9 cellular contexts compared by ENCODE assay signal in the genomic region with DNA sequence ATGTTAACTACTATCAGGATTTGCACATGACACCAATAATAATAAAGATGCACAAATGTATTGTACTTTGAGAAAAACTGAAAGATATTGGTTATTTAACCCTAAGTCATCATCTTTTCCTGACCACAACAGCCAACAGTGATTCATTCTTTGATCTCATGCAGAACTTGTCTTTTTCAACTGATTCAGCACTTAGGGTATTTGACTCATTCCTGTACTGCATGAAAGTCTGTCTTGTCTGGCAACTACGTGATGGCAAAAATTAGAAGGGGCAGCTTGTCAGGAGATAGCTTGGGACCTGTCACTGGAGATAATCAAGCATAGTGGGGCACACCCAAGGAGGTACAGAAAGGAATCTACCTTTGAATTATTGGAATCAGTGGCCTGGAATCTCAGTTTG.
DNase-seq lines count a peak whose midpoint lies in the region; ATAC-seq, FAIRE-seq and TF ChIP-seq lines count a peak whose summit lies in the region.
"Had no signal": no experiment of that assay in that cellular context is flagged by ENCODE, and none has a peak within 500 bp of the region (broad histone marks: within the 10 kb centered on the region; RNA-seq: fewer than 3 reads in every experiment).

No MANE protein-coding gene starts in this region.

- H3K9me3 ChIP-seq in AG04450 (ENCODE audit: control insufficient read depth, insufficient read depth, low read length) (no peaks in the 10 kb centered on the region), K562 (replicated peaks; ENCODE audit: control insufficient read depth, insufficient read depth, low read depth, low read length) (no peaks in the 10 kb centered on the region)

- H3K9me1 ChIP-seq in K562 (ENCODE audit: control insufficient read depth, insufficient read depth, low read length) = no peaks in the 10 kb centered on the region

- no peak for TF ChIP-seq EP300 in K562 (IDR thresholded peaks at IDR 0.05; ENCODE audit: low read length)

- no peaks in the 10 kb centered on the region for H3K27me3 Mint-ChIP-seq in CD14-positive monocyte (ENCODE audit: low read depth in 3 of 3)
- H3K27me3 Mint-ChIP-seq: brain had no signal

- no peaks in the 10 kb centered on the region for H4K20me1 ChIP-seq in K562 (replicated peaks; ENCODE audit: control insufficient read depth, insufficient read depth, low read length)

- peaks cover 0 to 3% (median 0%) of the 10 kb centered on the region in 7 donors for H3K9me3 Mint-ChIP-seq in CD14-positive monocyte
- H3K9me3 Mint-ChIP-seq: brain had no signal

- H3K9ac ChIP-seq in K562 (ENCODE audit: insufficient read depth in 1 of 2, low read depth in 2 of 2, low read length in 2 of 2) = no peak overlapping the region

- POLR2A ChIA-PET in AG04450 (lab: Yijun Ruan, JAX) (interaction anchor here (0.7 to 2.1 kb wide), 2 partner anchors 78 to 158 kb away, joined by 5 to 11 read pairs; a partner anchor contains a TSS), K562 (lab: Yijun Ruan, JAX) (interaction anchor here (2.3 kb wide), 1 partner anchor 10 kb away, joined by 6 read pairs; no protein-coding TSS in a partner anchor)

- H3K27ac ChIP-seq in AG04450 (ENCODE audit: low read depth, low read length) (no peak overlapping the region), K562 (ENCODE audit: extremely low read depth, low read depth, low read length) (no peak overlapping the region)

- peaks cover 36% of the 10 kb centered on the region for H3K36me3 ChIP-seq in K562 (ENCODE audit: control insufficient read depth, insufficient read depth, low read length)

- H3K27me3 ChIP-seq in AG04450 (ENCODE audit: control insufficient read depth, insufficient read depth, low read length) = no peaks in the 10 kb centered on the region
- no peaks in the 10 kb centered on the region for H3K27me3 ChIP-seq in K562 (ENCODE audit: control insufficient read depth in 2 of 2, insufficient read depth in 2 of 2, low read length in 2 of 2)

- H3K4me2 ChIP-seq in K562 (ENCODE audit: insufficient read depth, low read length) = no peak overlapping the region

- WGBS in K562 (ENCODE audit: insufficient coverage, low coverage, missing lambda C conversion rate) = 13% methylated on average over 1 of the region's 1 CpG

- no TSS peak for BruUV-seq in K562 (replicated peaks; lab: Mats Ljungman, UMichigan)

- TF ChIP-seq RAD21 in K562 (CRISPR knock-in tag; conservative IDR thresholded peaks at IDR 0.05 in 1 of 2, IDR thresholded peaks at IDR 0.05 in 1 of 2) = no peak

- no peak for FAIRE-seq in K562 (lab: Jason Lieb, UNC)

- no peak for TF ChIP-seq POLR2A in K562 (conservative IDR thresholded peaks at IDR 0.05)

- H3K4me3 ChIP-seq in AG04450 (ENCODE audit: low read depth, low read length) = no peak overlapping the region
- H3K4me3 ChIP-seq in K562 = no peak overlapping the region

- H3K4me1 ChIP-seq in K562 (replicated peaks in 1 of 2; ENCODE audit: control insufficient read depth in 2 of 2, insufficient read depth in 2 of 2, low read length in 2 of 2) = no peaks in the 10 kb centered on the region

- in situ Hi-C loops in K562 (cut with MboI) = no loop called here

- H3K36me3 Mint-ChIP-seq in CD14-positive monocyte = peaks cover 8 to 16% of the 10 kb centered on the region in 2 donors
- H3K36me3 Mint-ChIP-seq: brain had no signal

- no peaks in the 10 kb centered on the region for H3K4me1 Mint-ChIP-seq in CD14-positive monocyte

- no peak overlapping the region for H2AFZ ChIP-seq in K562 (ENCODE audit: low read depth, low read length)

- CTCF ChIA-PET in AG04450 (lab: Charles Lee) = no interaction called here
- CTCF ChIA-PET in K562 (lab: Yijun Ruan, JAX; ENCODE audit: low intra/inter-chr PET ratio) = no interaction called here

- no peak for TF ChIP-seq CTCF in AG04450 (IDR thresholded peaks at IDR 0.05; ENCODE audit: low read depth, low read length)
- no peak for TF ChIP-seq CTCF in K562 (IDR thresholded peaks at IDR 0.05 in 2 of 3, conservative IDR thresholded peaks at IDR 0.05 in 1 of 3; ENCODE audit: insufficient read depth in 2 of 3, low read depth in 1 of 3, low read length in 3 of 3)
- no peak for TF ChIP-seq CTCF in CD14-positive monocyte (IDR thresholded peaks at IDR 0.05)

- intact Hi-C loops in K562 (cut with micrococcal nuclease) = no loop called here
- intact Hi-C loops in CD14-positive monocyte (cut with micrococcal nuclease) = no loop called here

- H3K27ac Mint-ChIP-seq in CD14-positive monocyte = no peak overlapping the region

- DNase-seq in AG04450 (ENCODE audit: low read depth, low spot score) (peak; percentile 38), GM19240 (ENCODE audit: insufficient read length, low spot score) (peak; percentile 5), K562 (ENCODE audit: extremely low read depth in 1 of 4, low spot score in 3 of 4) (no peak), stromal cell of bone marrow (ENCODE audit: low read depth) (peak; percentile 84), NOMO-1 (lab: John Stamatoyannopoulos, UW; ENCODE audit: unreplicated experiment in 2 of 2) (no peak), CD14-positive monocyte (ENCODE audit: low spot score) (no peak), NCI-H146 (lab: John Stamatoyannopoulos, UW) (no peak)

- H3K79me2 ChIP-seq in K562 (ENCODE audit: control insufficient read depth, insufficient read depth, low read length) = no peaks in the 10 kb centered on the region

- peak; percentile 95 for ATAC-seq in HG03469 (IDR thresholded peaks at IDR 0.05; ENCODE audit: unreplicated experiment)
- no peak for ATAC-seq in K562

- H3K4me3 Mint-ChIP-seq in CD14-positive monocyte = no peak overlapping the region

TF ChIP-seq in K562, 482 proteins besides CTCF, POLR2A, EP300 and RAD21:
- TF ChIP-seq MAFG (tag; conservative IDR thresholded peaks at IDR 0.05) (0 out of 2 replicates have a peak, but pooled peaks have one; percentile 17), MAFF (IDR thresholded peaks at IDR 0.05; ENCODE audit: low read length) (0 out of 2 replicates have a peak, but pooled peaks have one; percentile 13), ZNF316 (IDR thresholded peaks at IDR 0.05) (peak; percentile 66), YBX1 (IDR thresholded peaks at IDR 0.05) (no peak), C11orf30 (IDR thresholded peaks at IDR 0.05; ENCODE audit: low read depth) (peak; percentile 74), KLF10 (CRISPR knock-in tag; IDR thresholded peaks at IDR 0.05) (no peak), MAFK (IDR thresholded peaks at IDR 0.05; ENCODE audit: low read length) (0 out of 2 replicates have a peak, but pooled peaks have one; percentile 20), BRD4 (IDR thresholded peaks at IDR 0.05) (no peak)

Comparison
In these comparisons a context has a peak if more than half of its experiments do, and no peak if none do; other contexts are left out.
1. DNase-seq: peak in AG04450 (single experiment), GM19240 (single experiment) and stromal cell of bone marrow (single experiment); none in K562 (0 of 4), NOMO-1 (0 of 2), CD14-positive monocyte (single experiment) and NCI-H146 (single experiment).